Comparison of ENCODE assay signal across 8 cellular contexts in the genomic region with DNA sequence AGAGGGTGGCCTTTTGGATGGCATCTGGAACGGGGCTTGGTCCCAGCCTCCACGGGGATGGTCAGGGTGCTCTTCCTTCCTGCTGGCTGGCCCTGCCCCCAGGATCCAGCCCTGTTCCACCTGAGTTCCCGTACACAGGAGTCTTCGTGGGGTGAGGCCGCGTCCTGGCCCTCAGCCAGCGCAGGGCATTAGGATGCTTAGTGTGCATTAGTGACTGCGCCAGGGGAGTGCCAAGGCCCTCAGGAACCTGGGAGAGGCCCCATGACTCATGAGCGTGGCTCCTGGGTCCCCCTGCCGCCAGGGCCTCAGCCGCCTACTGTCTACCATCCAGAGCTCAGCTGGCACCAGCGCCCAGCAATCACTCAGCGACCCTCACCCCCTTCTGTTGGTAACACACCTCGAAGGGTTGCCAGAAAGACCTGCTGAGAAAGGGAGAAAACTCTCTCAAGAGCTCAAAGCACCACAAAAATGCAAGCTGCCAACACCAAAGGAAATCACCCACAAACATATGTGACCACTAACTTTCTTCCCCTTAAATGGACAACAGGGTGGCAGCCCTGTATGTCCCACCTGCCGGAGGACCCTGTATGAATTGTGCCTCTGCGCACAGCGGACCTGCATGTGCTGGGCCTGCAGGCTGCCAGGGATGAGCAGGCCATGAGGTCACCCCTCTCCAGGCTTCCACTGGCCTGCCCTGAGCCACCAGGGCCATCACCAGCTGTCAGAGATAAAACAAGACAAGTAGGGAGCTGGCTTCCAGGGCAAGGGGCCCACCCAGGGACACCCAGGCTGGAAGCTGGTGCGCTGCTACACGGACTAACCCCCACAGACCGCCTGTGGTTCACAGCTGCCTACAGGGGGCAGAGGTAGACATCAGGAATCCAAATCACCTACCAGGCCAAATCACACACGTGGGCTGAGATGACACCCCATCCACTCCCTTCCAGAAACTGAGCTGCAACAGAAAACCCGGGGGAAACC. TPM values are rescaled to one million over a fixed set of nuclear protein-coding genes. Genes with fewer than 3 reads are reported as not detected.
DNase-seq lines count a peak whose midpoint lies in the region; ATAC-seq and TF ChIP-seq lines count a peak whose summit lies in the region.

No MANE protein-coding gene starts in this region.

- peak overlapping the region; percentile 72 for H3K14ac ChIP-seq in trophoblast cell (ENCODE audit: low read length)

- peak overlapping the region; percentile 79 for H2BK12ac ChIP-seq in trophoblast cell (ENCODE audit: low read length)

- no peak overlapping the region for H2AFZ ChIP-seq in trophoblast cell (ENCODE audit: insufficient read depth, low read length, poor library complexity)

- TF ChIP-seq CTCF in esophagus muscularis mucosa (IDR thresholded peaks at IDR 0.05) (peak in 2 of 3 experiments; percentile 22 to 34), coronary artery (IDR thresholded peaks at IDR 0.05) (no peak)

- ATAC-seq in HG03521 (IDR thresholded peaks at IDR 0.05; ENCODE audit: unreplicated experiment): no peak

- H3K9ac ChIP-seq in trophoblast cell (ENCODE audit: low read length): no peak overlapping the region

- H3K4me2 ChIP-seq in trophoblast cell (ENCODE audit: low read length): peak overlapping the region; percentile 8

- no peak overlapping the region for H3K4me3 ChIP-seq in esophagus muscularis mucosa
- no peak overlapping the region for H3K4me3 ChIP-seq in trophoblast cell (ENCODE audit: low read depth, low read length)
- no peak overlapping the region for H3K4me3 ChIP-seq in coronary artery

- peak; percentile 64 for DNase-seq in ELF-1 (ENCODE audit: low read depth, low spot score)
- DNase-seq in NCI-H226: peak; percentile 95
- no peak for DNase-seq in esophagus muscularis mucosa (ENCODE audit: extremely low spot score)
- DNase-seq in trophoblast cell: peak; percentile 76 to 80
- no peak for DNase-seq in G401 (ENCODE audit: low spot score)
- no peak for DNase-seq in stimulated activated naive CD4-positive, alpha-beta T cell (lab: John Stamatoyannopoulos, UW)
- DNase-seq in coronary artery (ENCODE audit: low spot score): no peak

- H3K36me3 ChIP-seq in esophagus muscularis mucosa: no peaks in the 10 kb centered on the region
- H3K36me3 ChIP-seq in trophoblast cell (ENCODE audit: control insufficient read depth in 1 of 2, insufficient read depth in 2 of 2, low read length in 2 of 2): no peaks in the 10 kb centered on the region

- H3K27me3 ChIP-seq in esophagus muscularis mucosa: no peaks in the 10 kb centered on the region
- H3K27me3 ChIP-seq in trophoblast cell (ENCODE audit: insufficient read depth, low read length): no peaks in the 10 kb centered on the region

- peaks cover 53% of the 10 kb centered on the region for H3K79me1 ChIP-seq in trophoblast cell (ENCODE audit: low read length)

- H4K8ac ChIP-seq in trophoblast cell (ENCODE audit: low read depth, low read length): peak overlapping the region; percentile 23

- peak overlapping the region; percentile 78 for H2BK120ac ChIP-seq in trophoblast cell (ENCODE audit: insufficient read depth, low read length, poor library complexity)

- peak overlapping the region; percentile 39 for H3K4ac ChIP-seq in trophoblast cell (ENCODE audit: low read depth, low read length)

- H2AK5ac ChIP-seq in trophoblast cell (ENCODE audit: low read length): peak overlapping the region; percentile 83

- no peak for TF ChIP-seq POLR2A in esophagus muscularis mucosa (IDR thresholded peaks at IDR 0.05; ENCODE audit: low read depth)

- in situ Hi-C loops in G401 (cut with HindIII; ENCODE audit: low sequenced_read_pairs): no loop called here

- H3K23ac ChIP-seq in trophoblast cell (ENCODE audit: low read length): no peak overlapping the region

- no peaks in the 10 kb centered on the region for H3K9me3 ChIP-seq in esophagus muscularis mucosa
- peaks cover 3% of the 10 kb centered on the region for H3K9me3 ChIP-seq in trophoblast cell (ENCODE audit: insufficient read depth, low read depth, low read length)

- intact Hi-C loops in esophagus muscularis mucosa (cut with DNase I): no loop called here

- H3K27ac ChIP-seq in esophagus muscularis mucosa (replicated peaks in 1 of 4): peak overlapping the region; percentile 88 to 90 (median 90)
- H3K27ac ChIP-seq in trophoblast cell (ENCODE audit: low read depth, low read length): peak overlapping the region; percentile 67
- peak overlapping the region in 1 of 2 donors; percentile 71 for H3K27ac ChIP-seq in coronary artery

- peak overlapping the region; percentile 84 for H3K18ac ChIP-seq in trophoblast cell (ENCODE audit: low read length)

- peaks cover 22% of the 10 kb centered on the region for H3K79me2 ChIP-seq in trophoblast cell (ENCODE audit: control insufficient read depth, insufficient read depth, low read length, poor library complexity)

- H4K91ac ChIP-seq in trophoblast cell (ENCODE audit: low read depth, low read length): peak overlapping the region; percentile 68

- H3K4me1 ChIP-seq in esophagus muscularis mucosa (peaks cover 96 to 100% (median 99%) of the 10 kb centered on the region in 4 donors), trophoblast cell (ENCODE audit: control insufficient read depth in 1 of 2, insufficient read depth in 2 of 2, low read length in 2 of 2) (peaks cover 74 to 82% of the 10 kb centered on the region in 2 experiments)

- no peak for TF ChIP-seq EP300 in esophagus muscularis mucosa (IDR thresholded peaks at IDR 0.05)

- H4K12ac ChIP-seq in trophoblast cell (ENCODE audit: low read depth, low read length): no peak overlapping the region

- 74% methylated on average over 5 of the region's 22 CpGs for WGBS in esophagus muscularis mucosa
- no CpG with 5 or more reads among the region's 22 CpGs for WGBS in trophoblast cell (ENCODE audit: extremely low coverage, insufficient coverage, insufficient read length)

- peak overlapping the region; percentile 52 for H2BK5ac ChIP-seq in trophoblast cell (ENCODE audit: low read depth, low read length, poor library complexity)

RNA-seq across cellular contexts. Expression of gene CCDC85C, which starts 28.7 kb away (rescaled TPM):
- 10 to 100 TPM; 17.9 to 48.7 (median 30.8) TPM for total RNA-seq in esophagus muscularis mucosa
- 17.0 and 18.1 TPM in 2 replicates for polyA plus RNA-seq in trophoblast cell (2013)
- 20.4 and 25.8 TPM in 2 replicates for total RNA-seq in G401 (2014; rRNA removed; shearing (Covaris generic))

Comparison
In these comparisons a context has a peak if more than half of its experiments do, and no peak if none do; other contexts are left out.
1. DNase-seq: peak in ELF-1 (single experiment), NCI-H226 (single experiment) and trophoblast cell (2 of 2); none in esophagus muscularis mucosa (single experiment), G401 (single experiment), stimulated activated naive CD4-positive, alpha-beta T cell (0 of 6) and coronary artery (single experiment).